ENCODE assay signal across 16 cellular contexts in the genomic region with DNA sequence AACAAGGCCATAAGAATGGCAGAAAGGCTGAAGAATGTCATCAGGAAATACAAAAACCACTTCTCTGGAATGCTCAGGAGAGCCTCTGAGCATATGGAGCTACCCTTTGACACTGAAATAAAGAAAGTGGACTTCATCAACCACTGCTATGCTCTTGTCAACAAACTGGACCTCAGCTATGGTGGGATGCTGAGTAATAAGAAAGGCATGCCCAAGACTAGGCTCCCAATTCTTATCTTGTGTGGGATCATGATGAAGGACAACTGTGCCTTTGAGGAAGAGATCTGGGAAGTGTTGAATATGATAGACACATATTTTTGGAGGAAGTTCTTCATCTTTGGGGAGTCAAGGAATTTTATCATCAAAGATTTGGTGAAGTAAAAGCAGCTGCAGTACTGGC.
DNase-seq lines count a peak whose midpoint lies in the region; ATAC-seq and TF ChIP-seq lines count a peak whose summit lies in the region.
"Had no signal": no experiment of that assay in that cellular context is flagged by ENCODE, and none has a peak within 500 bp of the region (broad histone marks: within the 10 kb centered on the region; RNA-seq: fewer than 3 reads in every experiment).

No MANE protein-coding gene starts in this region.

- peaks cover 3% of the 10 kb centered on the region for H3K79me1 ChIP-seq in trophoblast cell (ENCODE audit: low read length)

- no peak overlapping the region for H3K4me2 ChIP-seq in trophoblast cell (ENCODE audit: low read length)

- H2BK12ac ChIP-seq in trophoblast cell (ENCODE audit: low read length), result no peak overlapping the region

- H3K4ac ChIP-seq in trophoblast cell (ENCODE audit: low read depth, low read length), result no peak overlapping the region

- H2BK5ac ChIP-seq in trophoblast cell (ENCODE audit: low read depth, low read length, poor library complexity), result no peak overlapping the region

- no peak overlapping the region for H4K91ac ChIP-seq in trophoblast cell (ENCODE audit: low read depth, low read length)

- H3K36me3 ChIP-seq in SJCRH30, result no peaks in the 10 kb centered on the region
- H3K36me3 ChIP-seq in trophoblast cell (ENCODE audit: control insufficient read depth in 1 of 2, insufficient read depth in 2 of 2, low read length in 2 of 2), result no peaks in the 10 kb centered on the region

- H3K23ac ChIP-seq in trophoblast cell (ENCODE audit: low read length), result no peak overlapping the region

- no peak overlapping the region for H4K12ac ChIP-seq in trophoblast cell (ENCODE audit: low read depth, low read length)

- no peak overlapping the region for H3K4me3 ChIP-seq in SJCRH30
- H3K4me3 ChIP-seq in fibroblast of villous mesenchyme (ENCODE audit: low read depth, low read length), result no peak overlapping the region
- H3K4me3 ChIP-seq in trophoblast cell (ENCODE audit: low read depth, low read length), result no peak overlapping the region

- DNase-seq in H4 (ENCODE audit: low spot score) (peak; percentile 20), SJCRH30 (peak; percentile 11 to 17), fibroblast of villous mesenchyme (ENCODE audit: low read depth) (peak; percentile 8), trophoblast cell (no peak), NCI-H1048 (lab: John Stamatoyannopoulos, UW) (no peak), NCI-H526 (lab: John Stamatoyannopoulos, UW) (no peak)
- DNase-seq: ACHN; Calu3; CD4-positive, CD25-positive, alpha-beta regulatory T cell; DMS79 treated with DMSO at 0.1 percent for 48 hours; NCI-H1092; NCI-H2107; NCI-H226; NCI-H526 treated with DMSO at 0.1 percent for 48 hours; RPMI8226 had no signal

- no peak overlapping the region for H3K9ac ChIP-seq in trophoblast cell (ENCODE audit: low read length)

- H3K4me1 ChIP-seq in SJCRH30, result no peaks in the 10 kb centered on the region
- H3K4me1 ChIP-seq in trophoblast cell (ENCODE audit: control insufficient read depth in 1 of 2, insufficient read depth in 2 of 2, low read length in 2 of 2), result peaks cover 0 to 2% of the 10 kb centered on the region in 2 experiments

- no peak overlapping the region for H4K8ac ChIP-seq in trophoblast cell (ENCODE audit: low read depth, low read length)

- H2AK5ac ChIP-seq in trophoblast cell (ENCODE audit: low read length), result no peak overlapping the region

- H3K14ac ChIP-seq in trophoblast cell (ENCODE audit: low read length), result no peak overlapping the region

- ATAC-seq in GM21390 (IDR thresholded peaks at IDR 0.05; ENCODE audit: unreplicated experiment), result no peak

- H2BK120ac ChIP-seq in trophoblast cell (ENCODE audit: insufficient read depth, low read length, poor library complexity), result no peak overlapping the region

- no peaks in the 10 kb centered on the region for H3K27me3 ChIP-seq in SJCRH30
- H3K27me3 ChIP-seq in trophoblast cell (ENCODE audit: insufficient read depth, low read length), result no peaks in the 10 kb centered on the region

- H3K9me3 ChIP-seq in SJCRH30 (replicated peaks) (no peaks in the 10 kb centered on the region), trophoblast cell (ENCODE audit: insufficient read depth, low read depth, low read length) (no peaks in the 10 kb centered on the region)

- no peaks in the 10 kb centered on the region for H3K79me2 ChIP-seq in trophoblast cell (ENCODE audit: control insufficient read depth, insufficient read depth, low read length, poor library complexity)

- H3K18ac ChIP-seq in trophoblast cell (ENCODE audit: low read length), result no peak overlapping the region

- H2AFZ ChIP-seq in trophoblast cell (ENCODE audit: insufficient read depth, low read length, poor library complexity), result no peak overlapping the region

- no peak overlapping the region for H3K27ac ChIP-seq in SJCRH30
- peak overlapping the region; percentile 25 for H3K27ac ChIP-seq in trophoblast cell (ENCODE audit: low read depth, low read length)

- TF ChIP-seq CTCF in fibroblast of villous mesenchyme (IDR thresholded peaks at IDR 0.05; ENCODE audit: insufficient read depth, low read depth, low read length), result no peak

Comparison
In these comparisons a context has a peak if more than half of its experiments do, and no peak if none do; other contexts are left out.
1. DNase-seq: peak in H4 (single experiment), SJCRH30 (2 of 2) and fibroblast of villous mesenchyme (single experiment); none in trophoblast cell (0 of 2), NCI-H1048 (single experiment) and NCI-H526 (0 of 2).